ENCODE assay signal across 8 cellular contexts in the genomic region with DNA sequence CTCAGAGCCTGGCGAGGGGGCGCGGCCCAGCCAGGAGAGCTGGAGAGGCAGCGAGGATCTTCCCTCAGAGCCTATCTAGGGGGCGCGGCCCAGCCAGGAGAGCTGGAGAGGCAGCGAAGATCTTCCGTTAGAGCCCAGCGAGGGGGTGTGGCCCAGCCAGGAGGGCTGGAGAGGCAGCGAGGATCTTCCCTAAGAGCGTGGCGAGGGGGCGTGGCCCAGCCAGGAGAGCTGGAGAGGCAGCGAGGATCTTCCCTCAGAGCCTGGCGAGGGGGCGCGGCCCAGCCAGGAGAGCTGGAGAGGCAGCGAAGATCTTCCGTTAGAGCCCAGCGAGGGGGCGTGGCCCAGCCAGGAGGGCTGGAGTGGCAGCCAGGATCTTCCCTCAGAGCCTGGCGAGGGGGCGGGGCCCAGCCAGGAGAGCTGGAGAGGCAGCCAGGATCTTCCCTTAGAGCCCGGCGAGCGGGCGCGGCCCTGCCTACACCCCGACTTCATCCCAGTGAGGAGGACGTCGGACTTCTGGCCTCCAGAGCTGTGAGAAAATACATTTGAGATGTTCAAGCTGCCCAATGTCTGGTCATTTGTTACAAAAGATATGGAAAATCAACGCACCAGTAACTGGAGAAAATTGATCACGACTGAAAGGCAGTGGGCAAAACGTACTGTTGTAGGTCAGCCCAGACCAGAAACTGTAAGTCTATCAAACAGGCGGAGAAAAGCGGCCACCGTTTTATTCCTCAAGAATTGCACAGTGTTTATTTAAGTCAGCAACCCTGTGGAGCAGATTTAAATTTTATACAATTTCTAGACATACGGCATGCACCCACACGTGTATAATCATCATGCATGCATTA.
DNase-seq lines count a peak whose midpoint lies in the region; ATAC-seq and TF ChIP-seq lines count a peak whose summit lies in the region.

No MANE protein-coding gene starts in this region.

- no peak; the same call in 1 of the 2 replicates for TF ChIP-seq CTCF in AG09319 (IDR thresholded peaks at IDR 0.05; ENCODE audit: low read depth, low read length)
- no peak for TF ChIP-seq CTCF in lower lobe of right lung (IDR thresholded peaks at IDR 0.05)

- no peaks in the 10 kb centered on the region for H3K36me3 ChIP-seq in effector memory CD4-positive, alpha-beta T cell (ENCODE audit: control insufficient read depth, insufficient read depth, low read length)
- no peaks in the 10 kb centered on the region for H3K36me3 ChIP-seq in lower lobe of right lung

- H3K4me3 ChIP-seq in effector memory CD4-positive, alpha-beta T cell (ENCODE audit: insufficient read depth, low read depth, low read length, poor library complexity, severe bottlenecking), result peak overlapping the region; percentile 77
- H3K4me3 ChIP-seq in lower lobe of right lung, result peak overlapping the region; percentile 57

- no peak overlapping the region for H3K27ac ChIP-seq in effector memory CD4-positive, alpha-beta T cell (ENCODE audit: insufficient read depth, low read length, poor library complexity, severe bottlenecking)
- no peak overlapping the region for H3K27ac ChIP-seq in lower lobe of right lung

- ATAC-seq in GM21619 (IDR thresholded peaks at IDR 0.05; ENCODE audit: unreplicated experiment) (peak; percentile 78), lower lobe of right lung (peak in 1 of 2 donors; percentile 75), HG02852 (IDR thresholded peaks at IDR 0.05; ENCODE audit: unreplicated experiment) (no peak)

- H3K4me1 ChIP-seq in effector memory CD4-positive, alpha-beta T cell (ENCODE audit: control insufficient read depth, insufficient read depth, low read length, poor library complexity, severe bottlenecking), result peaks cover 13% of the 10 kb centered on the region
- peaks cover 12% of the 10 kb centered on the region for H3K4me1 ChIP-seq in lower lobe of right lung

- H3K9me3 ChIP-seq in effector memory CD4-positive, alpha-beta T cell (ENCODE audit: control insufficient read depth, low read length), result no peaks in the 10 kb centered on the region
- no peaks in the 10 kb centered on the region for H3K9me3 ChIP-seq in lower lobe of right lung

- intact Hi-C loops in lower lobe of right lung (cut with DNase I), result no loop called here

- peaks cover 19% of the 10 kb centered on the region for H3K27me3 ChIP-seq in effector memory CD4-positive, alpha-beta T cell (replicated peaks; ENCODE audit: control insufficient read depth, insufficient read depth, low read length, poor library complexity, severe bottlenecking)
- H3K27me3 ChIP-seq in lower lobe of right lung (ENCODE audit: low read depth), result peaks cover 24% of the 10 kb centered on the region

- DNase-seq in AG09319 (ENCODE audit: extremely low read depth, low read depth), result peak; percentile 57
- peak; percentile 100 for DNase-seq in NCI-H1930 (lab: John Stamatoyannopoulos, UW)
- DNase-seq in activated CD4-positive, alpha-beta T cell treated with anti-CD3 and anti-CD28 coated beads, Interleukin-2, amount 50 U/mL, for 1 hour, result peak; percentile 28
- peak; percentile 18 to 40 (median 20) for DNase-seq in effector memory CD4-positive, alpha-beta T cell
- peak; percentile 75 for DNase-seq in lower lobe of right lung
- peak; percentile 4 to 58 (median 13) for DNase-seq in stimulated activated CD4-positive, alpha-beta T cell treated with anti-CD3 and anti-CD28 coated beads, TNF-alpha, amount 100 ng/mL, for 24 hours (ENCODE audit: low read depth in 3 of 3)

Comparison
In these comparisons a context has a peak if more than half of its experiments do, and no peak if none do; other contexts are left out.
1. DNase-seq: peak in every context shown above with its lines; median percentile 100 in NCI-H1930; 75 in lower lobe of right lung; 57 in AG09319; 28 in activated CD4-positive, alpha-beta T cell treated with anti-CD3 and anti-CD28 coated beads, Interleukin-2, amount 50 U/mL, for 1 hour; 20 in effector memory CD4-positive, alpha-beta T cell; 13 in stimulated activated CD4-positive, alpha-beta T cell treated with anti-CD3 and anti-CD28 coated beads, TNF-alpha, amount 100 ng/mL, for 24 hours.